In the genomic region with DNA sequence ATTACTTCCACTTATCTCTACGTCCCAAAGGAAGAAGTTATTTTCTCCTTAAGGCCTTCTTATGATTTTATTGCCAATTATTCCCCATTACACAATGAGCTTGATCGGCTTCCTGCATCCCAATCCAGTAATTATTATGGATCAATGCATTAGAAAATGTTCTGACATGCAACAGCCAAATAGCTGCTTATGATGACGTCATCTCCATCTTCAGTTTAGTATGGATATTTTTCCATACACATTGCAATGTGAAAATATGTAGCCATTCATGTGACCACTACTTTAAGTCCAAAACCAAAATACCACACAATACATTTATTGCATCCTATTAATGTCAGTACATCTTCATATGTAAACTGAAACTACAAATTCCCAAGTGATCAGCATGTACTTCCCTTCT, we compare ENCODE assay signal across 1 cellular context.
TF ChIP-seq lines count a peak whose summit lies in the region.

No MANE protein-coding gene starts in this region.

TF ChIP-seq in K562, 482 proteins besides CTCF, POLR2A, EP300 and RAD21 (continued from another document):
- TF ChIP-seq, protein P1, sequence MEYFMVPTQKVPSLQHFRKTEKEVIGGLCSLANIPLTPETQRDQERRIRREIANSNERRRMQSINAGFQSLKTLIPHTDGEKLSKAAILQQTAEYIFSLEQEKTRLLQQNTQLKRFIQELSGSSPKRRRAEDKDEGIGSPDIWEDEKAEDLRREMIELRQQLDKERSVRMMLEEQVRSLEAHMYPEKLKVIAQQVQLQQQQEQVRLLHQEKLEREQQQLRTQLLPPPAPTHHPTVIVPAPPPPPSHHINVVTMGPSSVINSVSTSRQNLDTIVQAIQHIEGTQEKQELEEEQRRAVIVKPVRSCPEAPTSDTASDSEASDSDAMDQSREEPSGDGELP (CRISPR knock-in tag; IDR thresholded peaks at IDR 0.05; ENCODE audit: borderline replicate concordance), result no peak
- TF ChIP-seq ATF7 (IDR thresholded peaks at IDR 0.05), result peak; percentile 74
- TF ChIP-seq LARP7 (IDR thresholded peaks at IDR 0.05), result no peak
- TF ChIP-seq PPARD (CRISPR knock-in tag; IDR thresholded peaks at IDR 0.05), result no peak
- no peak for TF ChIP-seq MXD1 (CRISPR knock-in tag; IDR thresholded peaks at IDR 0.05; ENCODE audit: borderline replicate concordance, poor library complexity, severe bottlenecking)
- 0 out of 2 replicates have a peak, but pooled peaks have one; percentile 12 for TF ChIP-seq JUN (IDR thresholded peaks at IDR 0.05; ENCODE audit: borderline replicate concordance, low read depth, low read length)
- no peak for TF ChIP-seq JUN (CRISPR knock-in tag; IDR thresholded peaks at IDR 0.05; ENCODE audit: borderline replicate concordance)
- TF ChIP-seq, protein P2, sequence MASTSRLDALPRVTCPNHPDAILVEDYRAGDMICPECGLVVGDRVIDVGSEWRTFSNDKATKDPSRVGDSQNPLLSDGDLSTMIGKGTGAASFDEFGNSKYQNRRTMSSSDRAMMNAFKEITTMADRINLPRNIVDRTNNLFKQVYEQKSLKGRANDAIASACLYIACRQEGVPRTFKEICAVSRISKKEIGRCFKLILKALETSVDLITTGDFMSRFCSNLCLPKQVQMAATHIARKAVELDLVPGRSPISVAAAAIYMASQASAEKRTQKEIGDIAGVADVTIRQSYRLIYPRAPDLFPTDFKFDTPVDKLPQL (IDR thresholded peaks at IDR 0.05; ENCODE audit: extremely low read depth, insufficient read length), result no peak
- no peak for TF ChIP-seq ATF1 (CRISPR knock-in tag; IDR thresholded peaks at IDR 0.05)
- peak; percentile 32; the same call in 1 of the 2 replicates for TF ChIP-seq ATF1 (tag; IDR thresholded peaks at IDR 0.05)
- no peak for TF ChIP-seq ZNF3 (CRISPR knock-in tag; IDR thresholded peaks at IDR 0.05)
TF ChIP-seq in K562: peak in this region for 6.
